Comparison of ENCODE assay signal across 1 cellular context in the genomic region with DNA sequence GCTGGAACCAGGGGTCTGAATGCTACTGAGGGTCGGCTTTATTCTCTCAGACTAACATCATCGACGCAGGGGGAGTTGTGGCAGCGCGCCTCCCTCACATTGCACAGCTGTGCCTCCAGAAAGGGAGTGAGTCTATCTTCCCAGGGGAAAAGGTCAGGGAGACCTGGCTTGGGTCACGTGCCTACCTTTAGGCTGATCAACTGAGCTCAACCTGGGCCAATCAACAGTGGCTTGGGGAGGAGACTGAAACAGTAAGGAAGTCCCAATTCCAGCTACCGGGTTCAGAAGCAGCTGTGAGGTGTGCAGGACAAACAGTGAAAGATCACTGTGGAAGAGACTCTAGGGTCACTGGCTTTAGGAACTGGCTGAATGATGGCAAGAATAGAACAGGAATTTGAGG.
TF ChIP-seq lines count a peak whose summit lies in the region.

No MANE protein-coding gene starts in this region.

TF ChIP-seq in HepG2, 621 proteins besides CTCF, POLR2A, EP300 and RAD21 (continued from another document):
- 0 out of 2 replicates have a peak, but pooled peaks have one; percentile 26 for TF ChIP-seq ZBTB43 (CRISPR knock-in tag; conservative IDR thresholded peaks at IDR 0.05)
- TF ChIP-seq, protein P1, sequence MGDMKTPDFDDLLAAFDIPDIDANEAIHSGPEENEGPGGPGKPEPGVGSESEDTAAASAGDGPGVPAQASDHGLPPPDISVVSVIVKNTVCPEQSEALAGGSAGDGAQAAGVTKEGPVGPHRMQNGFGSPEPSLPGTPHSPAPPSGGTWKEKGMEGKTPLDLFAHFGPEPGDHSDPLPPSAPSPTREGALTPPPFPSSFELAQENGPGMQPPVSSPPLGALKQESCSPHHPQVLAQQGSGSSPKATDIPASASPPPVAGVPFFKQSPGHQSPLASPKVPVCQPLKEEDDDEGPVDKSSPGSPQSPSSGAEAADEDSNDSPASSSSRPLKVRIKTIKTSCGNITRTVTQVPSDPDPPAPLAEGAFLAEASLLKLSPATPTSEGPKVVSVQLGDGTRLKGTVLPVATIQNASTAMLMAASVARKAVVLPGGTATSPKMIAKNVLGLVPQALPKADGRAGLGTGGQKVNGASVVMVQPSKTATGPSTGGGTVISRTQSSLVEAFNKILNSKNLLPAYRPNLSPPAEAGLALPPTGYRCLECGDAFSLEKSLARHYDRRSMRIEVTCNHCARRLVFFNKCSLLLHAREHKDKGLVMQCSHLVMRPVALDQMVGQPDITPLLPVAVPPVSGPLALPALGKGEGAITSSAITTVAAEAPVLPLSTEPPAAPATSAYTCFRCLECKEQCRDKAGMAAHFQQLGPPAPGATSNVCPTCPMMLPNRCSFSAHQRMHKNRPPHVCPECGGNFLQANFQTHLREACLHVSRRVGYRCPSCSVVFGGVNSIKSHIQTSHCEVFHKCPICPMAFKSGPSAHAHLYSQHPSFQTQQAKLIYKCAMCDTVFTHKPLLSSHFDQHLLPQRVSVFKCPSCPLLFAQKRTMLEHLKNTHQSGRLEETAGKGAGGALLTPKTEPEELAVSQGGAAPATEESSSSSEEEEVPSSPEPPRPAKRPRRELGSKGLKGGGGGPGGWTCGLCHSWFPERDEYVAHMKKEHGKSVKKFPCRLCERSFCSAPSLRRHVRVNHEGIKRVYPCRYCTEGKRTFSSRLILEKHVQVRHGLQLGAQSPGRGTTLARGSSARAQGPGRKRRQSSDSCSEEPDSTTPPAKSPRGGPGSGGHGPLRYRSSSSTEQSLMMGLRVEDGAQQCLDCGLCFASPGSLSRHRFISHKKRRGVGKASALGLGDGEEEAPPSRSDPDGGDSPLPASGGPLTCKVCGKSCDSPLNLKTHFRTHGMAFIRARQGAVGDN (CRISPR knock-in tag; IDR thresholded peaks at IDR 0.05) = peak; percentile 36; the same call in 1 of the 2 replicates
- no peak for TF ChIP-seq SOX6 (IDR thresholded peaks at IDR 0.05)
- TF ChIP-seq SOX6 (CRISPR knock-in tag; IDR thresholded peaks at IDR 0.05) = 0 out of 2 replicates have a peak, but pooled peaks have one; percentile 36
- no peak for TF ChIP-seq LCORL (IDR thresholded peaks at IDR 0.05)
- TF ChIP-seq LCORL (CRISPR knock-in tag; IDR thresholded peaks at IDR 0.05) = peak; percentile 64
- TF ChIP-seq MXD4 (CRISPR knock-in tag; IDR thresholded peaks at IDR 0.05) = 0 out of 2 replicates have a peak, but pooled peaks have one; percentile 51
- 0 out of 2 replicates have a peak, but pooled peaks have one; percentile 20 for TF ChIP-seq TBX2 (CRISPR knock-in tag; IDR thresholded peaks at IDR 0.05; ENCODE audit: borderline replicate concordance)
- TF ChIP-seq HDAC1 (CRISPR knock-in tag; IDR thresholded peaks at IDR 0.05) = 0 out of 2 replicates have a peak, but pooled peaks have one; percentile 39
- peak; percentile 83 for TF ChIP-seq SAP130 (CRISPR knock-in tag; IDR thresholded peaks at IDR 0.05; ENCODE audit: low read depth)
- TF ChIP-seq ZNF501 (CRISPR knock-in tag; IDR thresholded peaks at IDR 0.05) = peak; percentile 73
- no peak for TF ChIP-seq KLF9 (CRISPR knock-in tag; IDR thresholded peaks at IDR 0.05; ENCODE audit: low read depth)
- peak; percentile 49 for TF ChIP-seq HNF1B (CRISPR knock-in tag; IDR thresholded peaks at IDR 0.05)
- peak; percentile 57 for TF ChIP-seq MED1 (CRISPR knock-in tag; IDR thresholded peaks at IDR 0.05)
- peak; percentile 13; the same call in 1 of the 2 replicates for TF ChIP-seq ZNF746 (CRISPR knock-in tag; IDR thresholded peaks at IDR 0.05)
- TF ChIP-seq HNF1A (IDR thresholded peaks at IDR 0.05; ENCODE audit: low read depth) = no peak
- TF ChIP-seq HNF1A (CRISPR knock-in tag; IDR thresholded peaks at IDR 0.05; ENCODE audit: borderline replicate concordance) = peak; percentile 36; the same call in 1 of the 2 replicates
- peak; percentile 88 for TF ChIP-seq ARNTL (CRISPR knock-in tag; IDR thresholded peaks at IDR 0.05)
- peak; percentile 38; the same call in 1 of the 2 replicates for TF ChIP-seq YEATS4 (CRISPR knock-in tag; IDR thresholded peaks at IDR 0.05; ENCODE audit: borderline replicate concordance)
- peak; percentile 56; the same call in 1 of the 2 replicates for TF ChIP-seq PPARG (CRISPR knock-in tag; conservative IDR thresholded peaks at IDR 0.05)
- TF ChIP-seq MLX (CRISPR knock-in tag; IDR thresholded peaks at IDR 0.05) = peak; percentile 56; the same call in 1 of the 2 replicates
- no peak for TF ChIP-seq CC2D1A (CRISPR knock-in tag; IDR thresholded peaks at IDR 0.05)
- TF ChIP-seq XBP1 (CRISPR knock-in tag; IDR thresholded peaks at IDR 0.05) = no peak
- TF ChIP-seq NONO (IDR thresholded peaks at IDR 0.05) = no peak
- peak; percentile 50; the same call in 1 of the 2 replicates for TF ChIP-seq NONO (CRISPR knock-in tag; conservative IDR thresholded peaks at IDR 0.05)
- TF ChIP-seq NFYC (CRISPR knock-in tag; IDR thresholded peaks at IDR 0.05) = peak; percentile 71
- TF ChIP-seq RFXAP (CRISPR knock-in tag; IDR thresholded peaks at IDR 0.05; ENCODE audit: borderline replicate concordance) = 0 out of 2 replicates have a peak, but pooled peaks have one; percentile 38
- TF ChIP-seq MAZ (IDR thresholded peaks at IDR 0.05; ENCODE audit: borderline replicate concordance, low read depth, low read length) = no peak
- 0 out of 2 replicates have a peak, but pooled peaks have one; percentile 34 for TF ChIP-seq MAZ (CRISPR knock-in tag; IDR thresholded peaks at IDR 0.05; ENCODE audit: low read depth)
- peak; percentile 12; the same call in 1 of the 3 replicates for TF ChIP-seq MXI1 (IDR thresholded peaks at IDR 0.05; ENCODE audit: borderline replicate concordance, low read depth, low read length)
- TF ChIP-seq NKX3-1 (CRISPR knock-in tag; IDR thresholded peaks at IDR 0.05) = 0 out of 2 replicates have a peak, but pooled peaks have one; percentile 57
- peak; percentile 82 for TF ChIP-seq ELF1 (CRISPR knock-in tag; IDR thresholded peaks at IDR 0.05)
- no peak for TF ChIP-seq MAFK (conservative IDR thresholded peaks at IDR 0.05 in 1 of 2, IDR thresholded peaks at IDR 0.05 in 1 of 2; ENCODE audit: low read length in 2 of 2)
- TF ChIP-seq NR2F2 (IDR thresholded peaks at IDR 0.05; ENCODE audit: borderline replicate concordance, low read depth) = peak; percentile 47; the same call in 1 of the 2 replicates
